2 cellular contexts compared by ENCODE assay signal in the genomic region with DNA sequence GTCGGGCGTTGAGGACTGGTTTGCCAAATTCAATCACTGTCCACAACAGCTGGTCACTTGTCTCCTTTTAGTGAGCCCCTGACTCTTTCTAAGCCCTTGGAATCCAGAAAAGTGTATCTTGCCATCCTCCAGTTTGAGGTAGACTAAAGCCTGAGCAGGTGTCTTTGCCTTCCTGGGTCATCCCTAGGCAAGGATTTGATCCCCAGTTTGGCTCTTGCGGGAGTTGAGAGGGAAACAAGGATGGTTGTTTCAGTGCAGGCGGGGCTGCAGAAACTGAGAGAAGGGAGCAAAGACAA.
TF ChIP-seq lines count a peak whose summit lies in the region.

No MANE protein-coding gene starts in this region.

TF ChIP-seq in IMR-90, 13 proteins besides CTCF, POLR2A, EP300 and RAD21:
- TF ChIP-seq FOS (IDR thresholded peaks at IDR 0.05; ENCODE audit: low read depth, low read length) (no peak), RCOR1 (IDR thresholded peaks at IDR 0.05; ENCODE audit: insufficient replicate concordance, low read length) (no peak), MAFK (IDR thresholded peaks at IDR 0.05; ENCODE audit: low read depth, low read length) (no peak), MXI1 (IDR thresholded peaks at IDR 0.05; ENCODE audit: borderline replicate concordance, low read depth, low read length) (no peak), SMC3 (IDR thresholded peaks at IDR 0.05; ENCODE audit: low read depth, low read length) (no peak), CHD1 (IDR thresholded peaks at IDR 0.05; ENCODE audit: low read depth, low read length) (no peak), CEBPB (IDR thresholded peaks at IDR 0.05; ENCODE audit: low read depth, low read length) (no peak), NFE2L2 (IDR thresholded peaks at IDR 0.05; ENCODE audit: low read depth, low read length) (no peak), BHLHE40 (IDR thresholded peaks at IDR 0.05; ENCODE audit: low read depth, low read length) (no peak), MAZ (IDR thresholded peaks at IDR 0.05; ENCODE audit: borderline replicate concordance, low read depth, low read length) (no peak), RFX5 (IDR thresholded peaks at IDR 0.05; ENCODE audit: low read depth, low read length) (no peak)
- TF ChIP-seq, protein P1, sequence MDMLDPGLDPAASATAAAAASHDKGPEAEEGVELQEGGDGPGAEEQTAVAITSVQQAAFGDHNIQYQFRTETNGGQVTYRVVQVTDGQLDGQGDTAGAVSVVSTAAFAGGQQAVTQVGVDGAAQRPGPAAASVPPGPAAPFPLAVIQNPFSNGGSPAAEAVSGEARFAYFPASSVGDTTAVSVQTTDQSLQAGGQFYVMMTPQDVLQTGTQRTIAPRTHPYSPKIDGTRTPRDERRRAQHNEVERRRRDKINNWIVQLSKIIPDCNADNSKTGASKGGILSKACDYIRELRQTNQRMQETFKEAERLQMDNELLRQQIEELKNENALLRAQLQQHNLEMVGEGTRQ (IDR thresholded peaks at IDR 0.05; ENCODE audit: low read depth, low read length), result no peak

TF ChIP-seq in H1, 55 proteins besides CTCF, POLR2A, EP300 and RAD21:
- peak; percentile 81 for TF ChIP-seq SUZ12 (IDR thresholded peaks at IDR 0.05; ENCODE audit: low read length)
- TF ChIP-seq, protein P2, sequence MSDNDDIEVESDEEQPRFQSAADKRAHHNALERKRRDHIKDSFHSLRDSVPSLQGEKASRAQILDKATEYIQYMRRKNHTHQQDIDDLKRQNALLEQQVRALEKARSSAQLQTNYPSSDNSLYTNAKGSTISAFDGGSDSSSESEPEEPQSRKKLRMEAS (IDR thresholded peaks at IDR 0.05), result no peak
- no peak for TF ChIP-seq YY1 (IDR thresholded peaks at IDR 0.05; ENCODE audit: low read depth, low read length)
- no peak for TF ChIP-seq SP1 (IDR thresholded peaks at IDR 0.05; ENCODE audit: low read depth, low read length)
- TF ChIP-seq EZH2 (IDR thresholded peaks at IDR 0.05; ENCODE audit: low read depth, low read length, severe bottlenecking), result peak; percentile 66
